Comparison of ENCODE assay signal across 10 cellular contexts in genomic region chr7:140005754-140006503, GRCh38. TPM values are rescaled to one million over a fixed set of nuclear protein-coding genes. Genes with fewer than 3 reads are reported as not detected.
A peak's percentile ranks its signal among the peaks of the same experiment; 100 is the strongest.
DNase-seq lines count a peak whose midpoint lies in the region; TF ChIP-seq lines count a peak whose summit lies in the region.
"Had no signal": no experiment of that assay in that cellular context is flagged by ENCODE, and none has a peak within 500 bp of the region (broad histone marks: within the 10 kb centered on the region; RNA-seq: fewer than 3 reads in every experiment).

No MANE protein-coding gene starts in this region.

- H3K4me3 Mint-ChIP-seq in glutamatergic neuron (ENCODE audit: unreplicated experiment), result no peak overlapping the region
- H3K4me3 Mint-ChIP-seq: mesothelial cell of epicardium had no signal

- no peak for TF ChIP-seq CTCF in glutamatergic neuron (IDR thresholded peaks at IDR 0.05; ENCODE audit: partially characterized antibody, unreplicated experiment)
- no peak for TF ChIP-seq CTCF in testis (IDR thresholded peaks at IDR 0.05)

- intact Hi-C loops in testis (cut with DNase I; ENCODE audit: low total_unique reads), result loop anchor here (10.0 kb wide), 1 partner anchor 231 kb away; the partner anchor contains the start of gene HIPK2

- H3K27ac Mint-ChIP-seq in glutamatergic neuron (ENCODE audit: unreplicated experiment), result no peak overlapping the region
- H3K27ac Mint-ChIP-seq: mesothelial cell of epicardium had no signal

- no peaks in the 10 kb centered on the region for H3K27me3 ChIP-seq in testis

- H3K36me3 ChIP-seq in testis (ENCODE audit: low read depth, missing control alignments), result no peaks in the 10 kb centered on the region

- no peak overlapping the region for H3K4me3 ChIP-seq in testis

- DNase-seq in NCI-H82 (lab: John Stamatoyannopoulos, UW) (peak; percentile 50), NCI-H82 treated with DMSO at 0.1 percent for 48 hours (lab: John Stamatoyannopoulos, UW; ENCODE audit: unreplicated experiment) (no peak), RPMI8226 (peak; percentile 39), glutamatergic neuron (peak; percentile 61), testis (peak; percentile 58), NCI-H1048 (lab: John Stamatoyannopoulos, UW) (no peak), NCI-H1694 (lab: John Stamatoyannopoulos, UW) (no peak), HPDE6-E6E7 (ENCODE audit: extremely low spot score) (no peak)

- TF ChIP-seq POLR2A in testis (IDR thresholded peaks at IDR 0.05), result no peak

- 64 to 81% methylated on average over 11 to 13 of the region's 13 CpGs for WGBS in testis, 2 donors

- H3K36me3 Mint-ChIP-seq in glutamatergic neuron (ENCODE audit: unreplicated experiment), result no peaks in the 10 kb centered on the region
- H3K36me3 Mint-ChIP-seq: mesothelial cell of epicardium had no signal

- H3K9me3 ChIP-seq in testis, result no peaks in the 10 kb centered on the region

- no peak overlapping the region for H3K27ac ChIP-seq in testis
- H3K27ac ChIP-seq: RWPE1 had no signal

- peaks cover 2% of the 10 kb centered on the region for H3K27me3 Mint-ChIP-seq in glutamatergic neuron (ENCODE audit: unreplicated experiment)

- H3K9me3 Mint-ChIP-seq in glutamatergic neuron (ENCODE audit: unreplicated experiment), result peaks cover 5% of the 10 kb centered on the region
- H3K9me3 Mint-ChIP-seq: mesothelial cell of epicardium had no signal

- no peaks in the 10 kb centered on the region for H3K4me1 Mint-ChIP-seq in glutamatergic neuron (ENCODE audit: low read depth, unreplicated experiment)
- H3K4me1 Mint-ChIP-seq: mesothelial cell of epicardium had no signal

- H3K4me1 ChIP-seq in testis, result no peaks in the 10 kb centered on the region

RNA-seq across cellular contexts. Expression of gene PARP12, which starts 56.8 kb away (rescaled TPM):
- total RNA-seq in glutamatergic neuron (ENCODE audit: unreplicated experiment) (0.15 TPM), testis (10 to 100 TPM; 54.6 to 63.1 TPM)
- polyA plus RNA-seq in testis (ENCODE audit: insufficient read depth, low read depth, low replicate concordance), result 39.4 TPM

Comparison
In these comparisons a context has a peak if more than half of its experiments do, and no peak if none do; other contexts are left out.
1. DNase-seq: peak in NCI-H82 (single experiment), RPMI8226 (single experiment), glutamatergic neuron (single experiment) and testis (single experiment); none in NCI-H82 treated with DMSO at 0.1 percent for 48 hours (single experiment), NCI-H1048 (single experiment), NCI-H1694 (single experiment) and HPDE6-E6E7 (single experiment).
2. RNA of gene PARP12, which starts 56.8 kb away (total RNA-seq): 54.6 to 63.1 TPM in testis; 0.15 TPM in glutamatergic neuron (single experiment); every median in the first group is over 10 times any median in the second.